In the genomic region with DNA sequence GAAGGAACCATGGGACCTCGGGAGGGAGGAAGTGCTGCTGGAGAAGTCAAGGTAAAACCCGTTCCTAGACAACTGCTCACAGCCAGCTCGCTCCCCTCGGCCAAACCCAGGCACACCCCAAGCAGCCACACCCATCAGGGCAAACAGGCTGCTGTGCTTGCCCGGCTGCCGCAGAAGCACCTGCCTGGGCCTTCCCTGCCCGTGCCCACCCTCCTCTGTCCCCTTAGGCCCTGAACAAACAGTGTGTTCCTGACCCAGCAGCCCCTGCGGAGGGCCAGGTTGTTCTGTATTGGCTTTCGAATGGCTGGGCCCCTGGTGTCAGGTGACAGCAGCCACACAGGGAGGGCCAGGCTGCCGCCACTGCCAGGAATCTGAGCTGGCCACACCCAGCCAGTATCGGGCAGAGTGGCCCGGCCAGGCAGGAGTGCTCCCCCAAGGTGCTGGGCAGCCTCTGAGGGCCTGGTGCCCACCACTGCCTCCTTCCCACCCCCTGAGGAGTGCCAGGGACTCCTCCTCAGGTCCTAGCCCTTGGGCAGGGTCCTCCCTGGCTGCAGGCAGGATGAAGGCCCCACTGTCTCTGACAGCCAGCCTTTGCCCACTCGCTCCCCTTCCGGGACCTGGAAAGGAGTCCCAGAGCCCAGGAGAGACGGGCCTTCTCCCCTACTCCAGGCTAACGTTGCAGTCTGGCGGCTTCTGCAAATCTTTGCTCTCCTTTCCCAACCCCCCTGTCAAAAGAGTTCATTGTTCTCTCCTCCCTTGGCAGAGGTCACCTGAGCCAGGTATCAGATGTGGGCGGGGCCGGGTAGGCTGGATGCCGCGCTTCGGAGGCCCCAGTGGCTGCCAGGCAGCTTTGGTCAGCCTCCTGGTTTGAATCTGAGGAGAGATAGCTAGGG, we compare ENCODE assay signal across 2 cellular contexts.
TF ChIP-seq lines count a peak whose summit lies in the region.

No MANE protein-coding gene starts in this region.

TF ChIP-seq in SK-N-SH treated with all-trans-retinoic acid at 6 μM for 48 hours, 23 proteins besides CTCF, POLR2A, EP300 and RAD21 (continued from another document):
- TF ChIP-seq PPARA (CRISPR knock-in tag; IDR thresholded peaks at IDR 0.05; ENCODE audit: borderline replicate concordance), result no peak
- no peak for TF ChIP-seq ISL1 (CRISPR knock-in tag; IDR thresholded peaks at IDR 0.05)
- TF ChIP-seq, protein P1, sequence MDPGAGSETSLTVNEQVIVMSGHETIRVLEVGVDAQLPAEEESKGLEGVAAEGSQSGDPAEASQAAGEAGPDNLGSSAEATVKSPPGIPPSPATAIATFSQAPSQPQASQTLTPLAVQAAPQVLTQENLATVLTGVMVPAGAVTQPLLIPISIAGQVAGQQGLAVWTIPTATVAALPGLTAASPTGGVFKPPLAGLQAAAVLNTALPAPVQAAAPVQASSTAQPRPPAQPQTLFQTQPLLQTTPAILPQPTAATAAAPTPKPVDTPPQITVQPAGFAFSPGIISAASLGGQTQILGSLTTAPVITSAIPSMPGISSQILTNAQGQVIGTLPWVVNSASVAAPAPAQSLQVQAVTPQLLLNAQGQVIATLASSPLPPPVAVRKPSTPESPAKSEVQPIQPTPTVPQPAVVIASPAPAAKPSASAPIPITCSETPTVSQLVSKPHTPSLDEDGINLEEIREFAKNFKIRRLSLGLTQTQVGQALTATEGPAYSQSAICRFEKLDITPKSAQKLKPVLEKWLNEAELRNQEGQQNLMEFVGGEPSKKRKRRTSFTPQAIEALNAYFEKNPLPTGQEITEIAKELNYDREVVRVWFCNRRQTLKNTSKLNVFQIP (CRISPR knock-in tag; IDR thresholded peaks at IDR 0.05; ENCODE audit: borderline replicate concordance, low read depth), result no peak
- no peak for TF ChIP-seq ZNF70 (CRISPR knock-in tag; IDR thresholded peaks at IDR 0.05)
- no peak for TF ChIP-seq SNAI2 (CRISPR knock-in tag; IDR thresholded peaks at IDR 0.05)
- TF ChIP-seq ARNTL (CRISPR knock-in tag; IDR thresholded peaks at IDR 0.05; ENCODE audit: borderline replicate concordance, low read depth), result no peak
- TF ChIP-seq ESRRG (CRISPR knock-in tag; IDR thresholded peaks at IDR 0.05), result no peak
- TF ChIP-seq OSR1 (CRISPR knock-in tag; IDR thresholded peaks at IDR 0.05), result no peak

TF ChIP-seq in SK-N-SH, 30 proteins besides CTCF, POLR2A, EP300 and RAD21 (continued from another document):
- TF ChIP-seq, protein P2, sequence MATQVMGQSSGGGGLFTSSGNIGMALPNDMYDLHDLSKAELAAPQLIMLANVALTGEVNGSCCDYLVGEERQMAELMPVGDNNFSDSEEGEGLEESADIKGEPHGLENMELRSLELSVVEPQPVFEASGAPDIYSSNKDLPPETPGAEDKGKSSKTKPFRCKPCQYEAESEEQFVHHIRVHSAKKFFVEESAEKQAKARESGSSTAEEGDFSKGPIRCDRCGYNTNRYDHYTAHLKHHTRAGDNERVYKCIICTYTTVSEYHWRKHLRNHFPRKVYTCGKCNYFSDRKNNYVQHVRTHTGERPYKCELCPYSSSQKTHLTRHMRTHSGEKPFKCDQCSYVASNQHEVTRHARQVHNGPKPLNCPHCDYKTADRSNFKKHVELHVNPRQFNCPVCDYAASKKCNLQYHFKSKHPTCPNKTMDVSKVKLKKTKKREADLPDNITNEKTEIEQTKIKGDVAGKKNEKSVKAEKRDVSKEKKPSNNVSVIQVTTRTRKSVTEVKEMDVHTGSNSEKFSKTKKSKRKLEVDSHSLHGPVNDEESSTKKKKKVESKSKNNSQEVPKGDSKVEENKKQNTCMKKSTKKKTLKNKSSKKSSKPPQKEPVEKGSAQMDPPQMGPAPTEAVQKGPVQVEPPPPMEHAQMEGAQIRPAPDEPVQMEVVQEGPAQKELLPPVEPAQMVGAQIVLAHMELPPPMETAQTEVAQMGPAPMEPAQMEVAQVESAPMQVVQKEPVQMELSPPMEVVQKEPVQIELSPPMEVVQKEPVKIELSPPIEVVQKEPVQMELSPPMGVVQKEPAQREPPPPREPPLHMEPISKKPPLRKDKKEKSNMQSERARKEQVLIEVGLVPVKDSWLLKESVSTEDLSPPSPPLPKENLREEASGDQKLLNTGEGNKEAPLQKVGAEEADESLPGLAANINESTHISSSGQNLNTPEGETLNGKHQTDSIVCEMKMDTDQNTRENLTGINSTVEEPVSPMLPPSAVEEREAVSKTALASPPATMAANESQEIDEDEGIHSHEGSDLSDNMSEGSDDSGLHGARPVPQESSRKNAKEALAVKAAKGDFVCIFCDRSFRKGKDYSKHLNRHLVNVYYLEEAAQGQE (IDR thresholded peaks at IDR 0.05; ENCODE audit: low read depth, low read length), result no peak
- TF ChIP-seq FOXM1 (IDR thresholded peaks at IDR 0.05; ENCODE audit: low read depth) (no peak), FOXJ3 (CRISPR knock-in tag; IDR thresholded peaks at IDR 0.05) (no peak), CHD2 (IDR thresholded peaks at IDR 0.05; ENCODE audit: low read length, partially characterized antibody) (no peak), TAF1 (IDR thresholded peaks at IDR 0.05; ENCODE audit: borderline replicate concordance, low read depth, low read length) (no peak), MEF2A (IDR thresholded peaks at IDR 0.05; ENCODE audit: borderline replicate concordance, low read depth) (no peak), MXI1 (IDR thresholded peaks at IDR 0.05; ENCODE audit: low read depth, low read length) (no peak)
- TF ChIP-seq, protein P3, sequence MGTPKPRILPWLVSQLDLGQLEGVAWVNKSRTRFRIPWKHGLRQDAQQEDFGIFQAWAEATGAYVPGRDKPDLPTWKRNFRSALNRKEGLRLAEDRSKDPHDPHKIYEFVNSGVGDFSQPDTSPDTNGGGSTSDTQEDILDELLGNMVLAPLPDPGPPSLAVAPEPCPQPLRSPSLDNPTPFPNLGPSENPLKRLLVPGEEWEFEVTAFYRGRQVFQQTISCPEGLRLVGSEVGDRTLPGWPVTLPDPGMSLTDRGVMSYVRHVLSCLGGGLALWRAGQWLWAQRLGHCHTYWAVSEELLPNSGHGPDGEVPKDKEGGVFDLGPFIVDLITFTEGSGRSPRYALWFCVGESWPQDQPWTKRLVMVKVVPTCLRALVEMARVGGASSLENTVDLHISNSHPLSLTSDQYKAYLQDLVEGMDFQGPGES (IDR thresholded peaks at IDR 0.05; ENCODE audit: low read depth, low read length), result no peak
